ENCODE assay signal across 10 cellular contexts in the genomic region with DNA sequence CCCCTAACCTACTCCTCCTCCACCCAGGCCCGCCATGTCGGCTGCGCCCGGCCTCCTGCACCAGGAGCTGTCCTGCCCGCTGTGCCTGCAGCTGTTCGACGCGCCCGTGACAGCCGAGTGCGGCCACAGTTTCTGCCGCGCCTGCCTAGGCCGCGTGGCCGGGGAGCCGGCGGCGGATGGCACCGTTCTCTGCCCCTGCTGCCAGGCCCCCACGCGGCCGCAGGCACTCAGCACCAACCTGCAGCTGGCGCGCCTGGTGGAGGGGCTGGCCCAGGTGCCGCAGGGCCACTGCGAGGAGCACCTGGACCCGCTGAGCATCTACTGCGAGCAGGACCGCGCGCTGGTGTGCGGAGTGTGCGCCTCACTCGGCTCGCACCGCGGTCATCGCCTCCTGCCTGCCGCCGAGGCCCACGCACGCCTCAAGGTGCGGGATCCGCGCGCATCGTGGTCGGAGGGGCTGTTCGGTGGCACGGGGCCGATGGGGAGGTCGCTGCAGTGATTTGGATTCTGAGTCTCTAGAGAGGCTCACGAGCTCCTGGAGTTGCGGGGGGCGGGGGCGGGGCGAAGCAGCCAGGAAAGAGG. TPM values are rescaled to one million over a fixed set of nuclear protein-coding genes. Genes with fewer than 3 reads are reported as not detected.
DNase-seq lines count a peak whose midpoint lies in the region; ATAC-seq and TF ChIP-seq lines count a peak whose summit lies in the region.
"Had no signal": no experiment of that assay in that cellular context is flagged by ENCODE, and none has a peak within 500 bp of the region (broad histone marks: within the 10 kb centered on the region; RNA-seq: fewer than 3 reads in every experiment).

No MANE protein-coding gene starts in this region.

- peak overlapping the region; percentile 50 for H3K4me3 Mint-ChIP-seq in endodermal cell
- H3K4me3 Mint-ChIP-seq in natural killer cell treated with Interleukin-12 subunit alpha and Interleukin-12 subunit beta and Interleukin-15 and Interleukin-18, amount 100 ng/mL, for 72 hours = peak overlapping the region; percentile 81

- peaks cover 4% of the 10 kb centered on the region for H3K4me1 ChIP-seq in endodermal cell (ENCODE audit: control insufficient read depth, insufficient read depth, low read length)

- H3K9me3 ChIP-seq in endodermal cell (ENCODE audit: control insufficient read depth, low read length) (no peaks in the 10 kb centered on the region), WERI-Rb-1 (ENCODE audit: severe bottlenecking) (no peaks in the 10 kb centered on the region)

- WGBS in endodermal cell (ENCODE audit: insufficient coverage in 1 of 2, insufficient read length in 1 of 2), 2 experiments = 7 to 8% methylated on average over 19 to 58 of the region's 58 CpGs

- no peak overlapping the region for H3K9ac ChIP-seq in endodermal cell (ENCODE audit: extremely low read depth, low read length, poor library complexity, severe bottlenecking)

- H3K4me3 ChIP-seq in AG09309 (ENCODE audit: control insufficient read depth, low read depth, low read length) (peak overlapping the region; percentile 46), endodermal cell (ENCODE audit: low read length) (peak overlapping the region; percentile 65), WERI-Rb-1 (ENCODE audit: low read depth, low read length) (no peak overlapping the region)

- DNase-seq in AG09309 (ENCODE audit: low read depth) (no peak), NCI-H1105 (lab: John Stamatoyannopoulos, UW) (peak; percentile 20), endodermal cell (peak; percentile 79), WERI-Rb-1 (no peak), UCSD-AML1 (lab: John Stamatoyannopoulos, UW; ENCODE audit: unreplicated experiment) (no peak), HPDE6-E6E7 (ENCODE audit: extremely low spot score) (no peak)
- DNase-seq in natural killer cell treated with Interleukin-12 subunit alpha and Interleukin-12 subunit beta and Interleukin-15 and Interleukin-18, amount 100 ng/mL, for 72 hours (ENCODE audit: low spot score) = no peak
- DNase-seq in stimulated activated CD4-positive, alpha-beta T cell treated with anti-CD3 and anti-CD28 coated beads, Interleukin-1b, Interleukin-23, amount 100 ng/mL, for 48 hours = no peak

- no peak overlapping the region for H3K27ac ChIP-seq in endodermal cell (ENCODE audit: low read depth, low read length)
- H3K27ac ChIP-seq in WERI-Rb-1 = no peak overlapping the region

- H3K36me3 Mint-ChIP-seq in endodermal cell (ENCODE audit: low read depth) = no peaks in the 10 kb centered on the region
- no peaks in the 10 kb centered on the region for H3K36me3 Mint-ChIP-seq in natural killer cell treated with Interleukin-12 subunit alpha and Interleukin-12 subunit beta and Interleukin-15 and Interleukin-18, amount 100 ng/mL, for 72 hours

- H3K27ac Mint-ChIP-seq in endodermal cell = no peak overlapping the region
- H3K27ac Mint-ChIP-seq in natural killer cell treated with Interleukin-12 subunit alpha and Interleukin-12 subunit beta and Interleukin-15 and Interleukin-18, amount 100 ng/mL, for 72 hours = no peak overlapping the region

- no peaks in the 10 kb centered on the region for H3K9me3 Mint-ChIP-seq in endodermal cell
- H3K9me3 Mint-ChIP-seq in natural killer cell treated with Interleukin-12 subunit alpha and Interleukin-12 subunit beta and Interleukin-15 and Interleukin-18, amount 100 ng/mL, for 72 hours = no peaks in the 10 kb centered on the region

- TF ChIP-seq CTCF in AG09309 (IDR thresholded peaks at IDR 0.05; ENCODE audit: control insufficient read depth, insufficient read depth, low read depth, low read length, missing control alignments) = no peak
- peak; percentile 37 for TF ChIP-seq CTCF in endodermal cell (conservative IDR thresholded peaks at IDR 0.05)
- no peak for TF ChIP-seq CTCF in WERI-Rb-1 (IDR thresholded peaks at IDR 0.05; ENCODE audit: low read depth, low read length)

- no peaks in the 10 kb centered on the region for H3K36me3 ChIP-seq in endodermal cell (ENCODE audit: control insufficient read depth, insufficient read depth, low read length)
- no peaks in the 10 kb centered on the region for H3K36me3 ChIP-seq in WERI-Rb-1

- H3K27me3 ChIP-seq in endodermal cell (ENCODE audit: control insufficient read depth, insufficient read depth, low read length, poor library complexity, severe bottlenecking) (peaks cover 52% of the 10 kb centered on the region), WERI-Rb-1 (ENCODE audit: insufficient read depth, low read depth, severe bottlenecking) (peaks cover 59% of the 10 kb centered on the region)

- ATAC-seq in natural killer cell treated with Interleukin-12 subunit alpha and Interleukin-12 subunit beta and Interleukin-15 and Interleukin-18, amount 100 ng/mL, for 72 hours = peak in 1 of 2 donors; percentile 7

- H3K4me1 Mint-ChIP-seq in endodermal cell = peaks cover 10% of the 10 kb centered on the region
- peaks cover 15 to 18% of the 10 kb centered on the region in 2 donors for H3K4me1 Mint-ChIP-seq in natural killer cell treated with Interleukin-12 subunit alpha and Interleukin-12 subunit beta and Interleukin-15 and Interleukin-18, amount 100 ng/mL, for 72 hours (ENCODE audit: low read depth in 2 of 2)

- H3K27me3 Mint-ChIP-seq in endodermal cell (ENCODE audit: insufficient read depth) = peaks cover 75% of the 10 kb centered on the region
- peaks cover 7 to 21% of the 10 kb centered on the region in 2 donors for H3K27me3 Mint-ChIP-seq in natural killer cell treated with Interleukin-12 subunit alpha and Interleukin-12 subunit beta and Interleukin-15 and Interleukin-18, amount 100 ng/mL, for 72 hours

RNA-seq across cellular contexts. Expression of a gene that starts 0.9 kb away (rescaled TPM):
- total RNA-seq in endodermal cell = under 1 TPM; 0.15 to 0.20 TPM
- polyA plus RNA-seq in endodermal cell (2013, experiment 1 of 2) = not detected
- not detected for polyA plus RNA-seq in endodermal cell (2013, experiment 2 of 2)
- total RNA-seq in natural killer cell treated with Interleukin-12 subunit alpha and Interleukin-12 subunit beta and Interleukin-15 and Interleukin-18, amount 100 ng/mL, for 72 hours = under 1 TPM in 1 of 2 donors, not detected in 1; 0.06 TPM
- total RNA-seq: epithelial cell of proximal tubule, ureter had no signal

RNA-seq across cellular contexts. Expression of a gene that starts 2.1 kb away (rescaled TPM):
- total RNA-seq in endodermal cell = not detected
- not detected for polyA plus RNA-seq in endodermal cell (2013, experiment 1 of 2)
- not detected for polyA plus RNA-seq in endodermal cell (2013, experiment 2 of 2)
- total RNA-seq in natural killer cell treated with Interleukin-12 subunit alpha and Interleukin-12 subunit beta and Interleukin-15 and Interleukin-18, amount 100 ng/mL, for 72 hours = not detected
- total RNA-seq: epithelial cell of proximal tubule, ureter had no signal

RNA-seq across cellular contexts. Expression of a gene that starts 12.2 kb away (rescaled TPM):
- 10 to 100 TPM; 26.3 to 29.8 TPM for total RNA-seq in endodermal cell
- 1.1 TPM for polyA plus RNA-seq in endodermal cell (2013, experiment 1 of 2)
- 0.99 TPM for polyA plus RNA-seq in endodermal cell (2013, experiment 2 of 2)
- 10 to 100 TPM; 23.1 to 29.8 TPM for total RNA-seq in natural killer cell treated with Interleukin-12 subunit alpha and Interleukin-12 subunit beta and Interleukin-15 and Interleukin-18, amount 100 ng/mL, for 72 hours

RNA-seq across cellular contexts. Expression of a gene that starts 34.9 kb away (rescaled TPM):
- total RNA-seq in endodermal cell = 100 to 1,000 TPM; 698 to 827 TPM
- 472 TPM for polyA plus RNA-seq in endodermal cell (2013, experiment 1 of 2)
- 385 TPM for polyA plus RNA-seq in endodermal cell (2013, experiment 2 of 2)
- 100 to 1,000 TPM; 625 to 840 TPM for total RNA-seq in natural killer cell treated with Interleukin-12 subunit alpha and Interleukin-12 subunit beta and Interleukin-15 and Interleukin-18, amount 100 ng/mL, for 72 hours

RNA-seq across cellular contexts. Expression of a gene that starts 45.0 kb away (rescaled TPM):
- under 1 TPM; 0.57 to 0.69 TPM for total RNA-seq in endodermal cell
- polyA plus RNA-seq in endodermal cell (2013, experiment 1 of 2) = not detected
- polyA plus RNA-seq in endodermal cell (2013, experiment 2 of 2) = 0.25 TPM
- 10 to 100 TPM; 63.9 to 77.8 TPM for total RNA-seq in natural killer cell treated with Interleukin-12 subunit alpha and Interleukin-12 subunit beta and Interleukin-15 and Interleukin-18, amount 100 ng/mL, for 72 hours

Comparison
In these comparisons a context has a peak if more than half of its experiments do, and no peak if none do; other contexts are left out.
1. DNase-seq: peak in NCI-H1105 (single experiment) and endodermal cell (single experiment); none in AG09309 (single experiment), natural killer cell treated with Interleukin-12 subunit alpha and Interleukin-12 subunit beta and Interleukin-15 and Interleukin-18, amount 100 ng/mL, for 72 hours (single experiment), WERI-Rb-1 (single experiment), UCSD-AML1 (single experiment), HPDE6-E6E7 (single experiment) and stimulated activated CD4-positive, alpha-beta T cell treated with anti-CD3 and anti-CD28 coated beads, Interleukin-1b, Interleukin-23, amount 100 ng/mL, for 48 hours (single experiment).